1 cellular context compared by ENCODE assay signal in the genomic region with DNA sequence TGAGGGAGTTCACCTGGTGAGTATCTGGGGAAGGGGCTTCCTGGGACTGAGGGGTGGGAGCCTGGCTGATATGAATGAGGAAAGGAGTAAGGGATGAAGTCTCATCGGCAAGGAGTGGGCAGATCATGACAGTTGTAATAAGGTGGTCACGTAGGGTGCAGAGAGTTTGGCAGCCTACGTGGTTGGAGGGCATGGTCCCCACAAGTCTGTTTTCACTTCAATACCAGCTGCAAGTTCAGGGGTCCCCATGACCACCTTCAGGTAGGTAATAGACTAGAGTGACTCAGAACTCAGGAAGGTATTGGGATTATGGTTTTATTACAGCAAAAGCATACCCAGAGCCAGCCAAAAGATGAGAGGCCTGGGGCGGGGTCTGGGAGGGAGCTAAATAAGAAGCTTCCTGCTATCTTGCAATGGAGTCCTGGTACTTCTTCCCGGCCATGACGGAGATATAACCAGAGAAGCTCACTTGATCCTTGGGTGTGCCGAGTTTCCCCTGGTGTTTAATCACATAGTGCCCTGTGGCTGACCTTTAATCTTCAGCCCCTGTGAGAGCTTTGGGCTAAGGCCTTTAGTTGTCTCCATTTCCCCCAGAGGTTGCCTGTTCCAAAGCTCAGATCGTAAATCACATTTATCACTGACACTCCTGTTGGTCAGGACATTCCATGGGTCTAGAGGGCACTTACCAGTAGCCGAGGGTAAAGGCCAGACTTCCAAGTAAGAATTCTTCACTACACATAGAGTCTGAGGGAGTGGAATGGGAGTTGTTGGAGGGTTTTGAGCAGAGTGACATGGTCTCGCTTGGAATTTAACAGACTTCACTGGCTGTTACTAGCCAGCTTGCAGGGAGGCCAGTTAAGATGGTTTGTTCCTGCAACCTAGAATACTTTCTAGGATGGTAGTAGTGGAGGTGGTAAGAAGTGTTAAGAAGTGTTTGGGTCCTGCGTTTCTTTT.
TF ChIP-seq lines count a peak whose summit lies in the region.

No MANE protein-coding gene starts in this region.

TF ChIP-seq in endothelial cell of umbilical vein, 7 proteins besides CTCF, POLR2A, EP300 and RAD21:
- TF ChIP-seq POLR2AphosphoS5 (IDR thresholded peaks at IDR 0.05; ENCODE audit: insufficient read depth, low read depth, low read length) (peak; percentile 89), MYC (IDR thresholded peaks at IDR 0.05; ENCODE audit: low read depth, low read length) (no peak)
